ENCODE assay signal across 19 cellular contexts in genomic region chr4:145613546-145614234, GRCh38. TPM values are rescaled to one million over a fixed set of nuclear protein-coding genes. Genes with fewer than 3 reads are reported as not detected.
DNase-seq lines count a peak whose midpoint lies in the region; ATAC-seq, FAIRE-seq and TF ChIP-seq lines count a peak whose summit lies in the region.
"Had no signal": no experiment of that assay in that cellular context is flagged by ENCODE, and none has a peak within 500 bp of the region (broad histone marks: within the 10 kb centered on the region; RNA-seq: fewer than 3 reads in every experiment).

No MANE protein-coding gene starts in this region.

- TF ChIP-seq POLR2A in HepG2 (IDR thresholded peaks at IDR 0.05; ENCODE audit: insufficient read depth in 1 of 2, low read depth in 2 of 2, low read length in 2 of 2): no peak

- H4K20me1 ChIP-seq in HepG2 (ENCODE audit: insufficient read depth, low read length): no peaks in the 10 kb centered on the region

- ATAC-seq in GM19043 (IDR thresholded peaks at IDR 0.05; ENCODE audit: low read depth, unreplicated experiment): peak; percentile 68
- ATAC-seq in HG02970 (IDR thresholded peaks at IDR 0.05; ENCODE audit: low FRiP score, unreplicated experiment): peak; percentile 40
- no peak for ATAC-seq in HepG2
- ATAC-seq: HCT116, pancreas had no signal

- intact Hi-C loops in HepG2 (cut with micrococcal nuclease; ENCODE audit: unreplicated experiment): loop anchor here (10.0 kb wide), 1 partner anchor 1439 kb away; no protein-coding TSS in a partner anchor

- peak; percentile 89 for DNase-seq in CD1c-positive myeloid dendritic cell (ENCODE audit: extremely low spot score)
- DNase-seq in RCC 7860 (ENCODE audit: low spot score): peak; percentile 18
- no peak for DNase-seq in NCI-H510A (lab: John Stamatoyannopoulos, UW)
- DNase-seq in right atrium auricular region (ENCODE audit: low spot score): no peak
- no peak for DNase-seq in RKO (ENCODE audit: low spot score)
- no peak for DNase-seq in HepG2 (ENCODE audit: low spot score)
- DNase-seq: activated CD4-positive, alpha-beta T cell treated with anti-CD3 and anti-CD28 coated beads for 1 hour; activated effector memory CD4-positive, alpha-beta T cell treated with Interleukin-2 at 50 U/mL for 16 hours; NCI-H1105; NCI-H446 treated with DMSO at 0.1 percent for 48 hours; pancreas; stimulated activated CD4-positive, alpha-beta T cell treated with anti-CD3 and anti-CD28 coated beads, Interleukin-15, amount 100 ng/mL, for 24 hours had no signal

- no peak for TF ChIP-seq RAD21 in HepG2 (CRISPR knock-in tag; IDR thresholded peaks at IDR 0.05)

- FAIRE-seq in RCC 7860 (lab: Jason Lieb, UNC) (peak; percentile 90), HepG2 (lab: Jason Lieb, UNC) (no peak)
- FAIRE-seq: bronchial epithelial cell, endothelial cell of umbilical vein, pancreas had no signal

- no peaks in the 10 kb centered on the region for H3K36me3 ChIP-seq in right atrium auricular region
- H3K36me3 ChIP-seq in HepG2 (replicated peaks in 1 of 2; ENCODE audit: control insufficient read depth in 1 of 2, insufficient read depth in 2 of 2, low read length in 2 of 2): no peaks in the 10 kb centered on the region
- H3K36me3 ChIP-seq: pancreas had no signal

- TF ChIP-seq CTCF in right atrium auricular region (IDR thresholded peaks at IDR 0.05) (no peak), HepG2 (CRISPR knock-in tag; IDR thresholded peaks at IDR 0.05) (no peak)

- BruUV-seq in HepG2 (replicated peaks; lab: Mats Ljungman, UMichigan): no TSS peak

- TF ChIP-seq EP300 in HepG2 (IDR thresholded peaks at IDR 0.05; ENCODE audit: low read depth in 2 of 2, low read length in 2 of 2) (no peak), HepG2 (CRISPR knock-in tag; IDR thresholded peaks at IDR 0.05; ENCODE audit: borderline replicate concordance) (no peak)

- in situ Hi-C loops in HepG2 (cut with HindIII; ENCODE audit: extremely low pct_ligation_motif_present, low pct_unique_long_range_greater_than_20kb): loop anchor here (10.0 kb wide), 2 partner anchors 399 to 1439 kb away; no protein-coding TSS in a partner anchor

- H2AFZ ChIP-seq in HepG2 (ENCODE audit: low read length): no peak overlapping the region
- H2AFZ ChIP-seq: hepatocyte had no signal

- H3K4me3 ChIP-seq in right atrium auricular region: no peak overlapping the region
- no peak overlapping the region for H3K4me3 ChIP-seq in HepG2 (replicated peaks in 1 of 3; ENCODE audit: insufficient read depth in 1 of 3, low read depth in 2 of 3, low read length in 3 of 3)
- H3K4me3 ChIP-seq: hepatocyte, lung, pancreas had no signal

- no peaks in the 10 kb centered on the region for H3K79me2 ChIP-seq in HepG2 (ENCODE audit: insufficient read depth, low read length)

- WGBS in HepG2 (ENCODE audit: low lambda C conversion rate): 62% methylated on average over 4 of the region's 5 CpGs

- H3K9ac ChIP-seq in HepG2 (ENCODE audit: insufficient read depth, low read depth, low read length): no peak overlapping the region

- CTCF ChIA-PET in HepG2 (lab: Yijun Ruan, JAX; ENCODE audit: low intra/inter-chr PET ratio, low total read pairs): no interaction called here

- H3K27me3 ChIP-seq in right atrium auricular region: no peaks in the 10 kb centered on the region
- H3K27me3 ChIP-seq in HepG2 (ENCODE audit: control insufficient read depth in 1 of 2, insufficient read depth in 2 of 2, low read length in 2 of 2): no peaks in the 10 kb centered on the region; a peak in 1 of 5 replicates
- H3K27me3 ChIP-seq: hepatocyte, pancreas had no signal

- H3K4me1 ChIP-seq in right atrium auricular region (peaks cover 0 to 24% of the 10 kb centered on the region in 2 donors), HepG2 (ENCODE audit: insufficient read depth, low read length) (peaks cover 13% of the 10 kb centered on the region)

- no peaks in the 10 kb centered on the region for H3K9me3 ChIP-seq in right atrium auricular region
- H3K9me3 ChIP-seq in HepG2 (ENCODE audit: low read length): no peaks in the 10 kb centered on the region
- H3K9me3 ChIP-seq: pancreas had no signal

- H3K27ac ChIP-seq in right atrium auricular region: no peak overlapping the region
- H3K27ac ChIP-seq in HepG2 (ENCODE audit: extremely low read length, insufficient read depth, low read length): no peak overlapping the region
- H3K27ac ChIP-seq: hepatocyte, pancreas had no signal

- no peak overlapping the region for H3K4me2 ChIP-seq in HepG2 (ENCODE audit: low read depth, low read length)
- H3K4me2 ChIP-seq: hepatocyte had no signal

- POLR2A ChIA-PET in HepG2 (lab: Yijun Ruan, JAX): no interaction called here

TF ChIP-seq in HepG2, 621 proteins besides CTCF, POLR2A, EP300 and RAD21 (continues in another document):
- no peak for TF ChIP-seq TCF12 (IDR thresholded peaks at IDR 0.05)
- no peak for TF ChIP-seq TCF12 (CRISPR knock-in tag; IDR thresholded peaks at IDR 0.05)
- TF ChIP-seq FOXA1 (IDR thresholded peaks at IDR 0.05): no peak
- no peak for TF ChIP-seq FOXA1 (CRISPR knock-in tag; IDR thresholded peaks at IDR 0.05)
- TF ChIP-seq MAFF (IDR thresholded peaks at IDR 0.05; ENCODE audit: low read depth, low read length): no peak

RNA-seq across cellular contexts. Expression of gene MMAA, which starts 5.5 kb away (rescaled TPM):
- total RNA-seq in right atrium auricular region: 1 to 10 TPM; 3.9 to 7.0 TPM
- total RNA-seq in HepG2 (2016; rRNA removed; fragmentation: Illumina TruSeq; extraction: Trizol): 2.8 and 4.5 TPM in 2 replicates
- 0.51 and 0.88 TPM in 2 replicates for total RNA-seq in HepG2 (2016; cell fraction: cytosol; rRNA removed; fragmentation: Illumina TruSeq; extraction: Trizol; ENCODE audit: low read depth)
- 2.8 and 4.1 TPM in 2 replicates for total RNA-seq in HepG2 (2016; cell fraction: insoluble cytoplasmic fraction; rRNA removed; fragmentation: Illumina TruSeq; extraction: Trizol)
- 0.55 and 1.2 TPM in 2 replicates for total RNA-seq in HepG2 (2016; cell fraction: membrane; rRNA removed; fragmentation: Illumina TruSeq; extraction: Trizol)
- total RNA-seq in HepG2 (2016; cell fraction: nucleus; rRNA removed; fragmentation: Illumina TruSeq; extraction: Trizol): 1.7 and 2.1 TPM in 2 replicates
- polyA plus RNA-seq in HepG2 (2011; rRNA removed): 1.0 and 1.3 TPM in 2 replicates
- 0.32 and 0.59 TPM in 2 replicates for polyA plus RNA-seq in HepG2 (2011; cell fraction: cytosol; rRNA removed)
- polyA plus RNA-seq in HepG2 (2011; cell fraction: nucleus; rRNA removed): 0.23 and 0.50 TPM in 2 replicates
- 1.1 and 2.0 TPM in 2 replicates for polyA plus RNA-seq in HepG2 (2012)
- polyA plus RNA-seq in HepG2 (2016; cell fraction: cytosol; fragmentation: Illumina TruSeq; extraction: Trizol; ENCODE audit: low read depth): 0.37 and 0.38 TPM in 2 replicates
- 3.4 and 4.2 TPM in 2 replicates for polyA plus RNA-seq in HepG2 (2016; cell fraction: insoluble cytoplasmic fraction; fragmentation: Illumina TruSeq; extraction: Trizol; ENCODE audit: low read depth)
- polyA plus RNA-seq in HepG2 (2016; cell fraction: membrane; fragmentation: Illumina TruSeq; extraction: Trizol; ENCODE audit: low read depth): 0.52 and 0.68 TPM in 2 replicates
- polyA plus RNA-seq in HepG2 (2016; cell fraction: nucleus; fragmentation: Illumina TruSeq; extraction: Trizol; ENCODE audit: insufficient read depth, low read depth): 1.9 and 2.2 TPM in 2 replicates
- 0.68 and 1.2 TPM in 2 replicates for polyA minus RNA-seq in HepG2 (2011; rRNA and poly(A)+ RNA removed; ENCODE audit: low replicate concordance)
- 0.62 and 0.69 TPM in 2 replicates for polyA minus RNA-seq in HepG2 (2011; cell fraction: cytosol; rRNA and poly(A)+ RNA removed)
- 1.2 and 3.2 TPM in 2 replicates for polyA minus RNA-seq in HepG2 (2011; cell fraction: nucleus; rRNA and poly(A)+ RNA removed)

Comparison
In these comparisons a context has a peak if more than half of its experiments do, and no peak if none do; other contexts are left out.
1. DNase-seq: peak in CD1c-positive myeloid dendritic cell (single experiment) and RCC 7860 (single experiment); none in NCI-H510A (single experiment), right atrium auricular region (single experiment), RKO (single experiment) and HepG2 (single experiment).